28 cellular contexts compared by ENCODE assay signal in genomic region chr2:67670704-67671300, GRCh38.
"Had no signal": no experiment of that assay in that cellular context is flagged by ENCODE, and none has a peak within 500 bp of the region (broad histone marks: within the 10 kb centered on the region; RNA-seq: fewer than 3 reads in every experiment).

No MANE protein-coding gene starts in this region.

- H3K9me3 ChIP-seq: breast epithelium, esophagus muscularis mucosa, suprapubic skin, tibial artery, upper lobe of right lung had no signal

- H2AFZ ChIP-seq: parathyroid adenoma had no signal

- DNase-seq: activated CD4-positive, alpha-beta memory T cell treated with anti-CD3 and anti-CD28 coated beads, Interleukin-2, amount 10 ng/mL, durations not matched to agents 7 days and 5 days; activated CD4-positive, alpha-beta T cell treated with anti-CD3 and anti-CD28 coated beads, Interleukin-2, amount 10 ng/mL, durations not matched to agents 7 days and 5 days; activated CD4-positive, CD25-positive, alpha-beta regulatory T cell treated with anti-CD3 and anti-CD28 coated beads, Interleukin-2, amount 50 U/mL, for 72 hours; activated naive CD4-positive, alpha-beta T cell; activated T-cell treated with anti-CD3 and anti-CD28 coated beads for 4 hours; activated T-cell treated with anti-CD3 and anti-CD28 coated beads, Interleukin-2, amount 50 U/mL, for 72 hours; foreskin keratinocyte; islet precursor cell; midbrain; naive thymus-derived CD4-positive, alpha-beta T cell; occipital lobe; stimulated activated CD4-positive, alpha-beta T cell treated with anti-CD3 and anti-CD28 coated beads, Interleukin-1b, Interleukin-23, amount 100 ng/mL, for 48 hours; stimulated activated CD4-positive, alpha-beta T cell treated with anti-CD3 and anti-CD28 coated beads, Interleukin-4, amount 100 ng/mL, for 4 hours; stimulated activated CD8-positive, alpha-beta memory T cell treated with anti-CD3 and anti-CD28 coated beads, Interleukin-4, amount 100 ng/mL, for 48 hours; stimulated activated naive B cell treated with anti-CD40 and anti-IgM and Interleukin-4, amounts not matched to agents 10 μg/mL and 1 μg/mL and 100 μg/mL, for 72 hours; SW 1271; T-helper 17 cell; T1000; tibial artery; upper lobe of right lung; WERI-Rb-1 had no signal

- H3K4me1 ChIP-seq: breast epithelium, foreskin keratinocyte, parathyroid adenoma, upper lobe of right lung had no signal

- H3K4me3 ChIP-seq: breast epithelium, esophagus muscularis mucosa, smooth muscle cell, suprapubic skin, tibial artery, upper lobe of right lung had no signal

- H3K27me3 ChIP-seq: breast epithelium, esophagus muscularis mucosa, foreskin keratinocyte, suprapubic skin, tibial artery, upper lobe of right lung had no signal

- H3K27ac ChIP-seq: breast epithelium, esophagus muscularis mucosa, foreskin keratinocyte, parathyroid adenoma, suprapubic skin, tibial artery, upper lobe of right lung, WERI-Rb-1 had no signal

- ATAC-seq: activated naive CD4-positive, alpha-beta T cell treated with anti-CD3 and anti-CD28 coated beads, Interleukin-2, amount 50 U/mL, for 72 hours; activated T-cell treated with anti-CD3 and anti-CD28 coated beads, Interleukin-2, amount 50 U/mL, for 72 hours; foreskin keratinocyte; naive thymus-derived CD4-positive, alpha-beta T cell; sciatic nerve; T-helper 17 cell; upper lobe of right lung had no signal

- H3K79me2 ChIP-seq: parathyroid adenoma had no signal

- H3K36me3 ChIP-seq: breast epithelium, esophagus muscularis mucosa, suprapubic skin, tibial artery, upper lobe of right lung, WERI-Rb-1 had no signal

- H3K9ac ChIP-seq: parathyroid adenoma had no signal

- H3K4me2 ChIP-seq: smooth muscle cell had no signal
